Comparison of ENCODE assay signal across 8 cellular contexts in genomic region chr1:246724725-246725095, GRCh38. TPM values are rescaled to one million over a fixed set of nuclear protein-coding genes. Genes with fewer than 3 reads are reported as not detected.
DNase-seq lines count a peak whose midpoint lies in the region; ATAC-seq and TF ChIP-seq lines count a peak whose summit lies in the region.

No MANE protein-coding gene starts in this region.

- DNase-seq in NCI-H1436 (lab: John Stamatoyannopoulos, UW) (peak; percentile 34), NCI-H1436 treated with DMSO at 0.1 percent for 48 hours (lab: John Stamatoyannopoulos, UW) (no peak), T-cell (peak in 2 of 34 experiments; percentile 1 to 11), epithelial cell of proximal tubule (ENCODE audit: low read depth) (no peak), RPMI8226 (no peak)
- peak; percentile 51 for DNase-seq in Jurkat, Clone E6-1 (ENCODE audit: low read depth, low spot score)

- peaks cover 8 to 11% (median 9%) of the 10 kb centered on the region in 3 donors for H3K4me1 Mint-ChIP-seq in T-cell

- H3K27ac Mint-ChIP-seq in T-cell = peak overlapping the region; percentile 60 to 61

- no peak for TF ChIP-seq CTCF in epithelial cell of proximal tubule (conservative IDR thresholded peaks at IDR 0.05; ENCODE audit: low read depth, low read length)

- peak overlapping the region; percentile 84 for H3K4me3 ChIP-seq in Jurkat, Clone E6-1 (ENCODE audit: low read length)
- H3K4me3 ChIP-seq in epithelial cell of proximal tubule (ENCODE audit: low read depth, low read length) = peak overlapping the region; percentile 67
- peak overlapping the region; percentile 89 for H3K4me3 ChIP-seq in muscle layer of duodenum (ENCODE audit: low read depth in 1 of 2, low read length in 2 of 2)

- peak overlapping the region; percentile 89 for H3K27ac ChIP-seq in muscle layer of duodenum (ENCODE audit: low read length)

- POLR2A ChIA-PET in T-cell (lab: Charles Lee) = no interaction called here

- peaks cover 20% of the 10 kb centered on the region in 2 donors for H3K36me3 ChIP-seq in muscle layer of duodenum (ENCODE audit: control insufficient read depth in 1 of 2, insufficient read depth in 2 of 2, low read length in 2 of 2)

- H3K27me3 Mint-ChIP-seq in T-cell = peaks cover 0 to 5% of the 10 kb centered on the region in 2 donors

- ATAC-seq in GM21619 (IDR thresholded peaks at IDR 0.05; ENCODE audit: unreplicated experiment) (peak; percentile 9), T-cell (replicated peaks in 1 of 4) (no peak)

- peak overlapping the region; percentile 82 to 91 (median 83) for H3K4me3 Mint-ChIP-seq in T-cell

- CTCF ChIA-PET in T-cell (lab: Charles Lee) = no interaction called here

- H3K9me3 ChIP-seq in muscle layer of duodenum (ENCODE audit: control insufficient read depth in 1 of 2, low read length in 2 of 2) = no peaks in the 10 kb centered on the region

- H3K27me3 ChIP-seq in muscle layer of duodenum (ENCODE audit: low read depth, low read length) = no peaks in the 10 kb centered on the region

- H3K4me1 ChIP-seq in muscle layer of duodenum (ENCODE audit: control insufficient read depth in 1 of 2, insufficient read depth in 2 of 2, low read length in 2 of 2) = peaks cover 3 to 12% of the 10 kb centered on the region in 2 donors

- peaks cover 8 to 23% (median 16%) of the 10 kb centered on the region in 3 donors for H3K9me3 Mint-ChIP-seq in T-cell

- peaks cover 23% of the 10 kb centered on the region for H3K36me3 Mint-ChIP-seq in T-cell

RNA-seq across cellular contexts. Expression of gene SCCPDH, which starts 0.5 kb away (rescaled TPM):
- polyA plus RNA-seq in Jurkat, Clone E6-1 (2012; ENCODE audit: insufficient read depth, insufficient read length) = 82.1 TPM
- total RNA-seq in T-cell (1 to 10 TPM; 3.7 to 6.2 (median 4.5) TPM), epithelial cell of proximal tubule (40.8 and 42.1 TPM in 2 replicates)

Comparison
In these comparisons a context has a peak if more than half of its experiments do, and no peak if none do; other contexts are left out.
1. DNase-seq: peak in NCI-H1436 (single experiment) and Jurkat, Clone E6-1 (single experiment); none in NCI-H1436 treated with DMSO at 0.1 percent for 48 hours (single experiment), epithelial cell of proximal tubule (single experiment) and RPMI8226 (single experiment).
2. Peak in every context shown above with its lines, with median percentiles within 50 percentile points of each other: H3K4me3 ChIP-seq.